Comparison of ENCODE assay signal across 7 cellular contexts in the genomic region with DNA sequence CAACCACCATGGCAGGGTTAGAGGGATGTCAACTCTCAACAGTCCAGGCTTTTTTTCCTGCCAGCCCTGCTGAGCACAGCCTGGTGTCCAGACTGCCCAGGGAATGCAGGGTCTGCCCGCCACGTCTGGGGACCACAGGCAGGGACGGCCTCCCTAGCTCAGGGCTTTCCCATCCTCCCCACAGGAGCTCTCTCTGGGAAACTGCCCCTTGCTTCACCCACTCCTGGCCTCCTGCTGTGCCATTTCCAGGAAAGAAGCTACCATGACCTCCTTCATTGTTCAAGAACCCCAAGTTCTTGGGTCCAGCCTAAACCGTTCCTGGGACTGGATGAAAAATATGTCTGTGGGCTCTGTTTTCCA. TPM values are rescaled to one million over a fixed set of nuclear protein-coding genes. Genes with fewer than 3 reads are reported as not detected.
A peak's percentile ranks its signal among the peaks of the same experiment; 100 is the strongest.
DNase-seq lines count a peak whose midpoint lies in the region; ATAC-seq and TF ChIP-seq lines count a peak whose summit lies in the region.

No MANE protein-coding gene starts in this region.

- H3K27ac ChIP-seq in HUES64 (ENCODE audit: low read depth, low read length), result peak overlapping the region; percentile 86
- peak overlapping the region; percentile 26 for H3K27ac ChIP-seq in lower lobe of right lung
- peak overlapping the region; percentile 95 to 97 (median 97) for H3K27ac ChIP-seq in thyroid gland

- peak; percentile 32 for DNase-seq in astrocyte of the hippocampus (ENCODE audit: low read depth, low spot score)
- no peak for DNase-seq in lower lobe of right lung
- peak in 1 of 2 donors; percentile 23 for DNase-seq in thyroid gland
- DNase-seq in GDM1 (lab: John Stamatoyannopoulos, UW), result no peak
- DNase-seq in COLO829 (ENCODE audit: low spot score), result no peak

- H3K9ac ChIP-seq in HUES64 (ENCODE audit: low read depth, low read length), result peak overlapping the region; percentile 2; the same call in 1 of the 2 replicates

- no peaks in the 10 kb centered on the region for H3K9me3 ChIP-seq in HUES64 (ENCODE audit: insufficient read depth, low read depth, low read length)
- no peaks in the 10 kb centered on the region for H3K9me3 ChIP-seq in lower lobe of right lung
- no peaks in the 10 kb centered on the region for H3K9me3 ChIP-seq in thyroid gland

- 65% methylated on average over 4 of the region's 4 CpGs for WGBS in HUES64
- WGBS in thyroid gland, 2 donors, result 67 to 69% methylated on average over 1 to 4 of the region's 4 CpGs

- peak overlapping the region; percentile 37 for H3K4me3 ChIP-seq in HUES64 (ENCODE audit: low read length)
- H3K4me3 ChIP-seq in lower lobe of right lung, result peak overlapping the region; percentile 32
- H3K4me3 ChIP-seq in thyroid gland (replicated peaks in 1 of 3), result peak overlapping the region in 2 of 3 donors; percentile 11 to 23

- TF ChIP-seq CTCF in lower lobe of right lung (IDR thresholded peaks at IDR 0.05) (no peak), thyroid gland (IDR thresholded peaks at IDR 0.05) (no peak)

- H3K4me1 ChIP-seq in HUES64 (ENCODE audit: insufficient read depth, low read length), result peaks cover 41% of the 10 kb centered on the region
- H3K4me1 ChIP-seq in lower lobe of right lung, result peaks cover 57% of the 10 kb centered on the region
- peaks cover 43 to 67% of the 10 kb centered on the region in 2 donors for H3K4me1 ChIP-seq in thyroid gland

- H3K27me3 ChIP-seq in HUES64 (ENCODE audit: insufficient read depth, low read length), result peaks cover 9% of the 10 kb centered on the region; the same call in 1 of the 2 replicates
- no peaks in the 10 kb centered on the region for H3K27me3 ChIP-seq in lower lobe of right lung (ENCODE audit: low read depth)
- H3K27me3 ChIP-seq in thyroid gland, result no peaks in the 10 kb centered on the region

- no peak for ATAC-seq in lower lobe of right lung
- ATAC-seq in GM18868 (IDR thresholded peaks at IDR 0.05; ENCODE audit: unreplicated experiment), result no peak

- TF ChIP-seq POLR2A in thyroid gland (IDR thresholded peaks at IDR 0.05), result no peak

- H3K36me3 ChIP-seq in HUES64 (ENCODE audit: insufficient read depth, low read length), result no peaks in the 10 kb centered on the region
- no peaks in the 10 kb centered on the region for H3K36me3 ChIP-seq in lower lobe of right lung
- no peaks in the 10 kb centered on the region for H3K36me3 ChIP-seq in thyroid gland

- intact Hi-C loops in lower lobe of right lung (cut with DNase I), result no loop called here
- intact Hi-C loops in thyroid gland (cut with DNase I), result no loop called here

RNA-seq across cellular contexts. Expression of a gene that starts 4.8 kb away (rescaled TPM):
- 51.0 TPM for polyA plus RNA-seq in HUES64 (2013, experiment 1 of 2)
- 39.4 TPM for polyA plus RNA-seq in HUES64 (2013, experiment 2 of 2)
- 156 TPM for total RNA-seq in lower lobe of right lung
- total RNA-seq in thyroid gland, result 100 to 1,000 TPM; 229 to 449 (median 336) TPM

RNA-seq across cellular contexts. Expression of a gene that starts 13.4 kb away (rescaled TPM):
- polyA plus RNA-seq in HUES64 (2013, experiment 1 of 2), result 1.4 TPM
- polyA plus RNA-seq in HUES64 (2013, experiment 2 of 2), result 2.5 TPM
- 122 TPM for total RNA-seq in lower lobe of right lung
- 100 to 1,000 TPM; 152 to 215 (median 178) TPM for total RNA-seq in thyroid gland

RNA-seq across cellular contexts. Expression of a gene that starts 28.7 kb away (rescaled TPM):
- 39.4 TPM for polyA plus RNA-seq in HUES64 (2013, experiment 1 of 2)
- polyA plus RNA-seq in HUES64 (2013, experiment 2 of 2), result 37.2 TPM
- total RNA-seq in lower lobe of right lung (165 TPM), thyroid gland (100 to 1,000 TPM; 131 to 185 (median 150) TPM)

Comparison
In these comparisons a context has a peak if more than half of its experiments do, and no peak if none do; other contexts are left out.
1. H3K27ac ChIP-seq: peak in every context shown above with its lines; median percentile 97 in thyroid gland; 86 in HUES64; 26 in lower lobe of right lung.